ENCODE assay signal across 23 cellular contexts in the genomic region with DNA sequence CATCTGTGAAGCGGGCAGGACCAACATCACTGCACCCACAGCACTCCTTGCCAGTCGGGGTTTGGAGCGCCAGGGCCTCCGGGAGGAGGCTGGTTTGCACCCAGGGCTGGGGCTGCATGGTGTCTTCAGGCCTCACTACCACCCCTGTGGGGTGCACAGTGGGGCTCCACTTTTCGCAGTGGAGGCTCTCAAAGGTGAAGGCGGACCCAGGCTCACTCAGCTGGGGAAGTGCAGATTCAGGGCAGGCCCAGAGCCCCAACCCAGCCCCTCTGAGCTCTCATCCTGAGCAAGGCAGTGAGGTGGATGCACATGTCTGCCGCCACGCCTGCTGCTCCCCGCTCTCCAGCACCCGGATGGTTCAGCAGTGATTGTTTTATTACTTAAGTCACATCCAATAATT.
"Had no signal": no experiment of that assay in that cellular context is flagged by ENCODE, and none has a peak within 500 bp of the region (broad histone marks: within the 10 kb centered on the region; RNA-seq: fewer than 3 reads in every experiment).

No MANE protein-coding gene starts in this region.

- H3K9me3 Mint-ChIP-seq: effector memory CD8-positive, alpha-beta T cell; mesothelial cell of epicardium had no signal

- H3K27ac ChIP-seq: colonic mucosa, dorsolateral prefrontal cortex, esophagus muscularis mucosa, foreskin keratinocyte, gastroesophageal sphincter, heart left ventricle, hepatocyte, left lung, lower lobe of right lung had no signal

- DNase-seq: cerebellar nuclear complex; colonic mucosa; dermis blood vessel endothelial cell; dorsolateral prefrontal cortex; effector CD8-positive, alpha-beta T cell; effector memory CD8-positive, alpha-beta T cell; foreskin keratinocyte; heart left ventricle; hypothalamus; immature natural killer cell; left cardiac atrium; left lung; left ventricle myocardium superior; lower lobe of right lung; mesenchymal stem cell; mucosa of descending colon had no signal

- H3K4me3 ChIP-seq: colonic mucosa, dorsolateral prefrontal cortex, esophagus muscularis mucosa, gastroesophageal sphincter, heart left ventricle, hepatocyte, left lung, lower lobe of right lung, mucosa of descending colon had no signal

- H3K9me3 ChIP-seq: colonic mucosa, esophagus muscularis mucosa, gastroesophageal sphincter, heart left ventricle, left lung, lower lobe of right lung, mucosa of descending colon had no signal

- H3K36me3 Mint-ChIP-seq: immature natural killer cell, mesothelial cell of epicardium had no signal

- H3K4me1 ChIP-seq: colonic mucosa, esophagus muscularis mucosa, foreskin keratinocyte, gastroesophageal sphincter, heart left ventricle, left lung, lower lobe of right lung had no signal

- H3K27ac Mint-ChIP-seq: effector memory CD8-positive, alpha-beta T cell; immature natural killer cell; mesothelial cell of epicardium had no signal

- H2AFZ ChIP-seq: hepatocyte had no signal

- H3K79me2 ChIP-seq: hepatocyte had no signal

- FAIRE-seq: endothelial cell of umbilical vein, frontal cortex, keratinocyte had no signal

- H3K4me3 Mint-ChIP-seq: effector memory CD8-positive, alpha-beta T cell; immature natural killer cell; mesothelial cell of epicardium had no signal

- H3K4me1 Mint-ChIP-seq: immature natural killer cell had no signal

- ATAC-seq: effector memory CD8-positive, alpha-beta T cell; foreskin keratinocyte; gastroesophageal sphincter; heart left ventricle; left cardiac atrium; left lung; left ventricle myocardium superior; lower lobe of right lung; mucosa of descending colon had no signal

- H3K4me2 ChIP-seq: hepatocyte had no signal

- H3K27me3 ChIP-seq: colonic mucosa had no signal

- H3K36me3 ChIP-seq: colonic mucosa, esophagus muscularis mucosa, gastroesophageal sphincter, heart left ventricle, left lung, lower lobe of right lung had no signal
